8 cellular contexts compared by ENCODE assay signal in the genomic region with DNA sequence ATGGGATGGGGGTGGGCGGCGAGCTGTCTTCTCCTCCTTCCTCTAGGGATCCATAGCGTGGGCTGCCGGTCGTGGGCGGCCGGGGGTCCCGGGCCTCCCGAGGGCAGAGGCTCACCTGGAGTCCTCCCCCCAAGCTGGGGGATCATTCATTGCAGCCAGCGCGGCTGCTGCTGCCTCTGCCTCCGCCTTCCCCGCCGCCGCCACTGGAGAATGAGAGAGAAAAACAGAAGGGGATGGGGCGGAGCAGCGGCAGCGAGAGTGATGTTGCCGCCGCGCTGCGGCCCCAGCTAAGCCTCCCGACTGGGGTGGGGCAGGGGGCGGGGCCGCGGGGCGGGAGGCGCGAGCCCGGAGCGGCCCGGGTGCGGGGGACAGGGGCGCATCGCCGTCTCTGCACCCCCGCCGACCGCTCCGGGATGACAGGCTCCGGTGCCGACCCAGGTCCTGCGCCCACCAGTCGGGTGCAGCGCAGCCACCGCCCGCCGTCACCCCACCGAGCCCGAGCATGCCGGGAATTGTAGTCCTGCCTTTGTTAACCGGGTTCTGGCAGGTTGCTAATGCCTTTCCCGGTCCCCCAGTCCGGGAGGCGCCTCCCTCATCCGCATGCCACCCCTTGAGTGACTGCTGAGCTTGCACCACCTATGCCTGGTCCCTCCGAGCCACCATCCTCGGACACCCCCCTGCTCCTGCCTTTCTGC. TPM values are rescaled to one million over a fixed set of nuclear protein-coding genes. Genes with fewer than 3 reads are reported as not detected.
DNase-seq lines count a peak whose midpoint lies in the region; ATAC-seq and TF ChIP-seq lines count a peak whose summit lies in the region.

Gene KIF3C (minus strand): TSS at position 225 of the 695 bp plus-strand sequence. CDS start 580 bp downstream, outside the sequence.

- peak within 1 kb of the TSS; percentile 77 for H3K4me3 ChIP-seq in choroid plexus epithelial cell (ENCODE audit: low read depth, low read length)

- H3K4me1 Mint-ChIP-seq in activated CD4-positive, alpha-beta T cell treated with anti-CD3 and anti-CD28 coated beads for 36 hours: peaks cover 4% of the 10 kb centered on the region

- H3K27me3 Mint-ChIP-seq in activated CD4-positive, alpha-beta T cell treated with anti-CD3 and anti-CD28 coated beads for 36 hours: no peaks in the 10 kb centered on the region

- intact Hi-C loops in activated CD4-positive, alpha-beta T cell treated with anti-CD3 and anti-CD28 coated beads for 36 hours (cut with DNase I, micrococcal nuclease): loop anchor here (1.0 to 2.0 kb wide), 4 partner anchors 51 to 364 kb away; partner anchors contain the start of genes ADGRF3 (in 1 of the 2), ASXL2 (in 1 of the 2), RAB10 (in 1 of the 2) and SELENOI (in 1 of the 2)

- peak within 1 kb of the TSS; percentile 77 for H3K4me3 Mint-ChIP-seq in activated CD4-positive, alpha-beta T cell treated with anti-CD3 and anti-CD28 coated beads for 36 hours

- TF ChIP-seq CTCF in choroid plexus epithelial cell (conservative IDR thresholded peaks at IDR 0.05; ENCODE audit: low read depth, low read length): no peak

- POLR2A ChIA-PET in activated CD4-positive, alpha-beta T cell treated with anti-CD3 and anti-CD28 coated beads for 36 hours (lab: Charles Lee): interaction anchor here (0.9 kb wide), 1 partner anchor 9 kb away, joined by 4 read pairs; no protein-coding TSS in a partner anchor

- no peaks in the 10 kb centered on the region for H3K36me3 Mint-ChIP-seq in activated CD4-positive, alpha-beta T cell treated with anti-CD3 and anti-CD28 coated beads for 36 hours (ENCODE audit: low read depth)

- peak within 1 kb of the TSS; percentile 25 for H3K27ac Mint-ChIP-seq in activated CD4-positive, alpha-beta T cell treated with anti-CD3 and anti-CD28 coated beads for 36 hours

- peak; percentile 81 for ATAC-seq in GM18502 (IDR thresholded peaks at IDR 0.05; ENCODE audit: poor library complexity, unreplicated experiment)
- ATAC-seq in HG03066 (IDR thresholded peaks at IDR 0.05; ENCODE audit: low read depth, unreplicated experiment): peak; percentile 68
- peak; percentile 89 for ATAC-seq in activated CD4-positive, alpha-beta T cell treated with anti-CD3 and anti-CD28 coated beads for 36 hours
- no peak for ATAC-seq in GM21360 (IDR thresholded peaks at IDR 0.05; ENCODE audit: unreplicated experiment)

- DNase-seq in NCI-H345 treated with DMSO at 0.1 percent for 48 hours (lab: John Stamatoyannopoulos, UW; ENCODE audit: unreplicated experiment): peak; percentile 79
- DNase-seq in activated CD4-positive, alpha-beta T cell treated with anti-CD3 and anti-CD28 coated beads for 36 hours: peak; percentile 85
- DNase-seq in choroid plexus epithelial cell (ENCODE audit: low read depth): peak; percentile 61
- DNase-seq in kidney glomerular epithelial cell (lab: John Stamatoyannopoulos, UW): peak; percentile 49
- DNase-seq in stimulated activated CD4-positive, alpha-beta T cell treated with anti-CD3 and anti-CD28 coated beads, Interleukin-1b, Interleukin-23, amount 100 ng/mL, for 1 hour (ENCODE audit: low read depth in 2 of 2): peak; percentile 21 to 54

- no peaks in the 10 kb centered on the region for H3K9me3 Mint-ChIP-seq in activated CD4-positive, alpha-beta T cell treated with anti-CD3 and anti-CD28 coated beads for 36 hours (ENCODE audit: low read depth)

- CTCF ChIA-PET in activated CD4-positive, alpha-beta T cell treated with anti-CD3 and anti-CD28 coated beads for 36 hours (lab: Charles Lee): interaction anchor here (0.7 to 3.2 kb wide), 9 partner anchors 9 to 596 kb away, joined by 3 to 11 read pairs (median 3); no protein-coding TSS in a partner anchor

RNA-seq across cellular contexts. Expression of gene KIF3C, which starts in this region (rescaled TPM):
- 1 to 10 TPM; 5.2 to 5.3 TPM for total RNA-seq in activated CD4-positive, alpha-beta T cell treated with anti-CD3 and anti-CD28 coated beads for 36 hours
